Comparison of ENCODE assay signal across 22 cellular contexts in genomic region chr5:139130217-139130616, GRCh38.
"Had no signal": no experiment of that assay in that cellular context is flagged by ENCODE, and none has a peak within 500 bp of the region (broad histone marks: within the 10 kb centered on the region; RNA-seq: fewer than 3 reads in every experiment).

No MANE protein-coding gene starts in this region.

- DNase-seq: activated CD4-positive, alpha-beta memory T cell treated with anti-CD3 and anti-CD28 coated beads, Interleukin-2, amount 10 ng/mL, durations not matched to agents 7 days and 5 days; activated CD4-positive, alpha-beta T cell treated with anti-CD3 and anti-CD28 coated beads for 48 hours; activated effector memory CD4-positive, alpha-beta T cell treated with Interleukin-2 at 50 U/mL for 16 hours; activated naive CD4-positive, alpha-beta T cell treated with anti-CD3 and anti-CD28 coated beads, Interleukin-2, amount 10 ng/mL, durations not matched to agents 7 days and 5 days; activated T-cell treated with anti-CD3 and anti-CD28 coated beads, Interleukin-2, amount 50 U/mL, for 72 hours; anterior cingulate cortex; brain microvascular endothelial cell; caudate nucleus; dermis blood vessel endothelial cell; effector memory CD4-positive, alpha-beta T cell; foreskin melanocyte; kidney; left lung; mammary epithelial cell; midbrain; stimulated activated CD4-positive, alpha-beta T cell treated with anti-CD3 and anti-CD28 coated beads, Interleukin-1b, Interleukin-23, amount 100 ng/mL, for 48 hours; stomach; SW 1271; T-helper 17 cell; upper lobe of left lung had no signal

- ATAC-seq: activated T-cell treated with anti-CD3 and anti-CD28 coated beads, Interleukin-2, amount 50 U/mL, for 72 hours; left lung; T-helper 17 cell had no signal

- H3K9me3 Mint-ChIP-seq: activated CD4-positive, alpha-beta memory T cell treated with anti-CD3 and anti-CD28 coated beads, Interleukin-2, amount 10 ng/mL, durations not matched to agents 7 days and 5 days; activated naive CD4-positive, alpha-beta T cell treated with anti-CD3 and anti-CD28 coated beads, Interleukin-2, amount 10 ng/mL, durations not matched to agents 7 days and 5 days; activated T-cell treated with anti-CD3 and anti-CD28 coated beads, Interleukin-2, amount 50 U/mL, for 72 hours; natural killer cell treated with Interleukin-12 subunit alpha and Interleukin-12 subunit beta and Interleukin-15 and Interleukin-18, amount 100 ng/mL, for 72 hours had no signal

- H3K27ac Mint-ChIP-seq: activated CD4-positive, alpha-beta memory T cell treated with anti-CD3 and anti-CD28 coated beads, Interleukin-2, amount 10 ng/mL, durations not matched to agents 7 days and 5 days; activated naive CD4-positive, alpha-beta T cell treated with anti-CD3 and anti-CD28 coated beads, Interleukin-2, amount 10 ng/mL, durations not matched to agents 7 days and 5 days; activated T-cell treated with anti-CD3 and anti-CD28 coated beads, Interleukin-2, amount 50 U/mL, for 72 hours; natural killer cell treated with Interleukin-12 subunit alpha and Interleukin-12 subunit beta and Interleukin-15 and Interleukin-18, amount 100 ng/mL, for 72 hours; progenitor cell of endocrine pancreas; T-helper 17 cell had no signal

- H3K27me3 Mint-ChIP-seq: activated CD4-positive, alpha-beta memory T cell treated with anti-CD3 and anti-CD28 coated beads, Interleukin-2, amount 10 ng/mL, durations not matched to agents 7 days and 5 days; activated naive CD4-positive, alpha-beta T cell treated with anti-CD3 and anti-CD28 coated beads, Interleukin-2, amount 10 ng/mL, durations not matched to agents 7 days and 5 days; progenitor cell of endocrine pancreas; T-helper 17 cell had no signal

- H3K4me1 Mint-ChIP-seq: activated CD4-positive, alpha-beta memory T cell treated with anti-CD3 and anti-CD28 coated beads, Interleukin-2, amount 10 ng/mL, durations not matched to agents 7 days and 5 days; activated naive CD4-positive, alpha-beta T cell treated with anti-CD3 and anti-CD28 coated beads, Interleukin-2, amount 10 ng/mL, durations not matched to agents 7 days and 5 days had no signal

- H3K36me3 Mint-ChIP-seq: natural killer cell treated with Interleukin-12 subunit alpha and Interleukin-12 subunit beta and Interleukin-15 and Interleukin-18, amount 100 ng/mL, for 72 hours had no signal

- H3K4me3 Mint-ChIP-seq: activated CD4-positive, alpha-beta memory T cell treated with anti-CD3 and anti-CD28 coated beads, Interleukin-2, amount 10 ng/mL, durations not matched to agents 7 days and 5 days; activated naive CD4-positive, alpha-beta T cell treated with anti-CD3 and anti-CD28 coated beads, Interleukin-2, amount 10 ng/mL, durations not matched to agents 7 days and 5 days; activated T-cell treated with anti-CD3 and anti-CD28 coated beads, Interleukin-2, amount 50 U/mL, for 72 hours; natural killer cell treated with Interleukin-12 subunit alpha and Interleukin-12 subunit beta and Interleukin-15 and Interleukin-18, amount 100 ng/mL, for 72 hours; T-helper 17 cell had no signal
